ENCODE assay signal across 19 cellular contexts in the genomic region with DNA sequence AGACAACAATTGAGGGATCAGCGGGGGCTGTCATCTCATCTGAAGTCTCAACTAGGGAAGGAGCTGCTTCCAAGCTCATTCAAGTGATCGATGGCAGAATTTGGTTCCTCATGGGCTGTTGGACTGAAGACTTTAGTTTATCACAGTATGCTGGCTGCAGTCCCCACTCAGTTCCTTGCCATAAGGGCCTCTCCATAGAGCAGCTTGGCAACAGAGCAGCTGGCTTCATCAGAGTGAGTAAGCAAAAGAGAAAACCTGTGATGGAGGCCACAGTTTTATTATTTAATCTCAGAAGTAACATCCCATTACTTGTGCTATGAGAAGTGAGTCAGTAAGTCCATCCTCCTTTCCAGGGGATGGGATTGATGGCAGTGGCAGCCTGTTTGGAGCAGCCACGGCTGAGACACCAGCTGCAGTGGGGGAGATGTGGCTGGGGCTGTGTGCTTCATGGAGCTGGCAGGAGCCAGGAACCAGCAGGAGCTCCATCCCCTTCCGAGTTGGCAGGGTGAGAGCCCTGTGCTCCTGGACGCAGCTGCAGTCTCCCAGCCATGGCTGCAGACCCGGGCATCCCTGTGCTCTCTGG.
A peak's percentile ranks its signal among the peaks of the same experiment; 100 is the strongest.
DNase-seq lines count a peak whose midpoint lies in the region; ATAC-seq and TF ChIP-seq lines count a peak whose summit lies in the region.
"Had no signal": no experiment of that assay in that cellular context is flagged by ENCODE, and none has a peak within 500 bp of the region (broad histone marks: within the 10 kb centered on the region; RNA-seq: fewer than 3 reads in every experiment).

No MANE protein-coding gene starts in this region.

- ATAC-seq in GM18867 (IDR thresholded peaks at IDR 0.05; ENCODE audit: unreplicated experiment), result no peak
- ATAC-seq: GM12878, HepG2 had no signal

- TF ChIP-seq CTCF in dorsolateral prefrontal cortex (IDR thresholded peaks at IDR 0.05 in 54 of 56, conservative IDR thresholded peaks at IDR 0.05 in 2 of 56; ENCODE audit: low read depth in 1 of 56, partially characterized antibody in 56 of 56), result no peak
- TF ChIP-seq CTCF in testis (IDR thresholded peaks at IDR 0.05), result no peak

- peak; percentile 51 for DNase-seq in NCI-H146 (lab: John Stamatoyannopoulos, UW)
- DNase-seq in NCI-H146 treated with DMSO at 0.1 percent for 48 hours (lab: John Stamatoyannopoulos, UW; ENCODE audit: unreplicated experiment), result no peak
- DNase-seq in NCI-H446 (lab: John Stamatoyannopoulos, UW), result peak; percentile 78 to 96
- peak in 9 of 10 donors; percentile 28 to 84 (median 67) for DNase-seq in dorsolateral prefrontal cortex
- DNase-seq in superior temporal gyrus (ENCODE audit: extremely low spot score), result peak; percentile 65
- no peak for DNase-seq in testis
- no peak for DNase-seq in NCI-H510A (lab: John Stamatoyannopoulos, UW)
- DNase-seq: CD8-positive, alpha-beta memory T cell; DND-41; GDM1; GOT3; KG1; NCI-H187; NCI-H526; SIG-M5 had no signal

- H3K36me3 ChIP-seq in testis (ENCODE audit: low read depth, missing control alignments), result no peaks in the 10 kb centered on the region
- H3K36me3 ChIP-seq: BLaER1 had no signal

- peak overlapping the region in 56 of 59 donors; percentile 10 to 91 (median 73) for H3K27ac ChIP-seq in dorsolateral prefrontal cortex
- H3K27ac ChIP-seq in testis, result no peak overlapping the region
- H3K27ac ChIP-seq: BLaER1 had no signal

- H3K4me1 ChIP-seq in testis, result no peaks in the 10 kb centered on the region

- no peak for TF ChIP-seq POLR2A in testis (IDR thresholded peaks at IDR 0.05)

- WGBS in testis, 2 donors, result 81 to 94% methylated on average over 6 of the region's 6 CpGs

- no peaks in the 10 kb centered on the region for H3K27me3 ChIP-seq in dorsolateral prefrontal cortex
- H3K27me3 ChIP-seq in testis, result no peaks in the 10 kb centered on the region
- H3K27me3 ChIP-seq: BLaER1 had no signal

- H3K4me3 ChIP-seq in dorsolateral prefrontal cortex (no peak overlapping the region), testis (no peak overlapping the region)
- H3K4me3 ChIP-seq: BLaER1, GM12878 had no signal

- intact Hi-C loops in dorsolateral prefrontal cortex (cut with DNase I), result no loop called here
- intact Hi-C loops in testis (cut with DNase I; ENCODE audit: low total_unique reads), result no loop called here

- no peaks in the 10 kb centered on the region for H3K9me3 ChIP-seq in testis
- H3K9me3 ChIP-seq: BLaER1 had no signal

Comparison
In these comparisons a context has a peak if more than half of its experiments do, and no peak if none do; other contexts are left out.
1. DNase-seq: peak in NCI-H146 (single experiment), NCI-H446 (2 of 2), dorsolateral prefrontal cortex (9 of 10) and superior temporal gyrus (single experiment); none in NCI-H146 treated with DMSO at 0.1 percent for 48 hours (single experiment), testis (single experiment) and NCI-H510A (single experiment).
2. H3K27ac ChIP-seq: peak in dorsolateral prefrontal cortex (56 of 59); none in testis (0 of 2).